16 cellular contexts compared by ENCODE assay signal in genomic region chr12:103986823-103987222, GRCh38.
DNase-seq lines count a peak whose midpoint lies in the region; FAIRE-seq and TF ChIP-seq lines count a peak whose summit lies in the region.
"Had no signal": no experiment of that assay in that cellular context is flagged by ENCODE, and none has a peak within 500 bp of the region (broad histone marks: within the 10 kb centered on the region; RNA-seq: fewer than 3 reads in every experiment).

No MANE protein-coding gene starts in this region.

- DNase-seq in ACHN = peak; percentile 23
- no peak for DNase-seq in GM18507 (ENCODE audit: extremely low spot score, insufficient read length, low read depth)
- DNase-seq in amniotic stem cell (lab: John Stamatoyannopoulos, UW) = peak; percentile 39
- peak; percentile 76 for DNase-seq in iris pigment epithelial cell (ENCODE audit: low read depth)
- DNase-seq in GDM1 (lab: John Stamatoyannopoulos, UW) = no peak
- no peak for DNase-seq in NCI-H1694 treated with DMSO at 0.1 percent for 48 hours (lab: John Stamatoyannopoulos, UW)
- no peak for DNase-seq in NCI-H774 (lab: John Stamatoyannopoulos, UW)
- no peak for DNase-seq in erythroblast (lab: John Stamatoyannopoulos, UW)
- DNase-seq: activated CD4-positive, CD25-positive, alpha-beta regulatory T cell treated with anti-CD3 and anti-CD28 coated beads, Interleukin-2, amount 50 U/mL, for 72 hours; activated effector memory CD4-positive, alpha-beta T cell treated with anti-CD3 and anti-CD28 coated beads, Interleukin-2, amount 50 U/mL, for 16 hours; effector CD4-positive, alpha-beta T cell; NCI-H1417; NCI-H226; posterior cingulate gyrus; Right ventricle myocardium superior; T-helper 2 cell had no signal

- in situ Hi-C loops in ACHN (cut with HindIII; ENCODE audit: low pct_ligation_motif_present, low pct_unique_long_range_greater_than_20kb, low sequenced_read_pairs) = no loop called here

- TF ChIP-seq POLR2A in erythroblast (IDR thresholded peaks at IDR 0.05; ENCODE audit: low read length) = no peak

- FAIRE-seq in GM18507 (lab: Jason Lieb, UNC) = peak; percentile 55

Comparison
In these comparisons a context has a peak if more than half of its experiments do, and no peak if none do; other contexts are left out.
1. DNase-seq: peak in ACHN (single experiment), amniotic stem cell (single experiment) and iris pigment epithelial cell (single experiment); none in GM18507 (single experiment), GDM1 (single experiment), NCI-H1694 treated with DMSO at 0.1 percent for 48 hours (single experiment), NCI-H774 (single experiment) and erythroblast (0 of 2).